ENCODE assay signal across 1 cellular context in the genomic region with DNA sequence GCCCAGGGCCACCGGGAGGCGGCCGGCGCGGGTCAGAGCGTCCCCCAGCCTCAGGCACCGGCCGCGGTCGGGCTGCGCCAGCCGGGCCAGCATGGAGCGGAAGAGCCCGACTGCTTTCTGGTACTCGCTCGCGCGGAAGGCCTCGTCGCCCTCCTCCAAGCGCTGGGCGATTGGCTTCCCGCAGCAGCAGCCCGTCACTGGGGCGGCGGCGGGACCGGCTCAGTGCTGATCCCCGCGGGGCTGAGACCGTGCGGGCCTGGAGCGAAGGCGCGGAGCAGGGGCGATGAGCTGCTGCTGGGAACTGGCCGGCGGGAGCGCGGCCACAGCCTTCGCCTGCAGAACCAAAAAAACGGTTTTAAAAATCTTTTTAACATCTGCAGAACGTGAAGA.
TF ChIP-seq lines count a peak whose summit lies in the region.

No MANE protein-coding gene starts in this region.

TF ChIP-seq in HepG2, 621 proteins besides CTCF, POLR2A, EP300 and RAD21 (continued from another document):
- TF ChIP-seq, protein P1, sequence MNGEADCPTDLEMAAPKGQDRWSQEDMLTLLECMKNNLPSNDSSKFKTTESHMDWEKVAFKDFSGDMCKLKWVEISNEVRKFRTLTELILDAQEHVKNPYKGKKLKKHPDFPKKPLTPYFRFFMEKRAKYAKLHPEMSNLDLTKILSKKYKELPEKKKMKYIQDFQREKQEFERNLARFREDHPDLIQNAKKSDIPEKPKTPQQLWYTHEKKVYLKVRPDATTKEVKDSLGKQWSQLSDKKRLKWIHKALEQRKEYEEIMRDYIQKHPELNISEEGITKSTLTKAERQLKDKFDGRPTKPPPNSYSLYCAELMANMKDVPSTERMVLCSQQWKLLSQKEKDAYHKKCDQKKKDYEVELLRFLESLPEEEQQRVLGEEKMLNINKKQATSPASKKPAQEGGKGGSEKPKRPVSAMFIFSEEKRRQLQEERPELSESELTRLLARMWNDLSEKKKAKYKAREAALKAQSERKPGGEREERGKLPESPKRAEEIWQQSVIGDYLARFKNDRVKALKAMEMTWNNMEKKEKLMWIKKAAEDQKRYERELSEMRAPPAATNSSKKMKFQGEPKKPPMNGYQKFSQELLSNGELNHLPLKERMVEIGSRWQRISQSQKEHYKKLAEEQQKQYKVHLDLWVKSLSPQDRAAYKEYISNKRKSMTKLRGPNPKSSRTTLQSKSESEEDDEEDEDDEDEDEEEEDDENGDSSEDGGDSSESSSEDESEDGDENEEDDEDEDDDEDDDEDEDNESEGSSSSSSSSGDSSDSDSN (CRISPR knock-in tag; IDR thresholded peaks at IDR 0.05) = peak; percentile 78; the same call in 1 of the 2 replicates
